ENCODE assay signal across 9 cellular contexts in genomic region chr6:13407709-13408695, GRCh38.
A peak's percentile ranks its signal among the peaks of the same experiment; 100 is the strongest.
DNase-seq lines count a peak whose midpoint lies in the region; ATAC-seq lines count a peak whose summit lies in the region.
"Had no signal": no experiment of that assay in that cellular context is flagged by ENCODE, and none has a peak within 500 bp of the region (broad histone marks: within the 10 kb centered on the region; RNA-seq: fewer than 3 reads in every experiment).

No MANE protein-coding gene starts in this region.

- peaks cover 0 to 9% of the 10 kb centered on the region in 2 donors for H3K36me3 Mint-ChIP-seq in activated naive CD4-positive, alpha-beta T cell treated with anti-CD3 and anti-CD28 coated beads, Interleukin-2, amount 50 U/mL, for 72 hours
- H3K36me3 Mint-ChIP-seq: mesothelial cell of epicardium had no signal

- H3K27ac Mint-ChIP-seq in activated naive CD4-positive, alpha-beta T cell treated with anti-CD3 and anti-CD28 coated beads, Interleukin-2, amount 50 U/mL, for 72 hours, result no peak overlapping the region
- H3K27ac Mint-ChIP-seq: mesothelial cell of epicardium had no signal

- DNase-seq in G401 (ENCODE audit: low spot score) (peak; percentile 74), SKM-1 (lab: John Stamatoyannopoulos, UW; ENCODE audit: unreplicated experiment) (peak; percentile 97), fibroblast of the conjunctiva (ENCODE audit: low read depth) (peak; percentile 74), renal cortical epithelial cell (ENCODE audit: low read depth) (peak; percentile 97), NCI-H1105 treated with DMSO at 0.1 percent for 48 hours (lab: John Stamatoyannopoulos, UW) (no peak), DMS153 (lab: John Stamatoyannopoulos, UW) (no peak)
- DNase-seq in activated naive CD4-positive, alpha-beta T cell treated with anti-CD3 and anti-CD28 coated beads, Interleukin-2, amount 50 U/mL, for 72 hours (ENCODE audit: low spot score in 2 of 2), result no peak
- no peak for DNase-seq in activated CD8-positive, alpha-beta memory T cell treated with anti-CD3 and anti-CD28 coated beads, Interleukin-2, amount 50 U/mL, for 4 hours

- ATAC-seq in activated naive CD4-positive, alpha-beta T cell treated with anti-CD3 and anti-CD28 coated beads, Interleukin-2, amount 50 U/mL, for 72 hours, result no peak

- peaks cover 0 to 4% of the 10 kb centered on the region in 2 donors for H3K9me3 Mint-ChIP-seq in activated naive CD4-positive, alpha-beta T cell treated with anti-CD3 and anti-CD28 coated beads, Interleukin-2, amount 50 U/mL, for 72 hours
- H3K9me3 Mint-ChIP-seq: mesothelial cell of epicardium had no signal

- in situ Hi-C loops in G401 (cut with HindIII; ENCODE audit: low sequenced_read_pairs), result no loop called here

Comparison
In these comparisons a context has a peak if more than half of its experiments do, and no peak if none do; other contexts are left out.
1. DNase-seq: peak in G401 (single experiment), SKM-1 (single experiment), fibroblast of the conjunctiva (single experiment) and renal cortical epithelial cell (single experiment); none in activated naive CD4-positive, alpha-beta T cell treated with anti-CD3 and anti-CD28 coated beads, Interleukin-2, amount 50 U/mL, for 72 hours (0 of 2), activated CD8-positive, alpha-beta memory T cell treated with anti-CD3 and anti-CD28 coated beads, Interleukin-2, amount 50 U/mL, for 4 hours (single experiment), NCI-H1105 treated with DMSO at 0.1 percent for 48 hours (single experiment) and DMS153 (single experiment).